ENCODE assay signal across 1 cellular context in the genomic region with DNA sequence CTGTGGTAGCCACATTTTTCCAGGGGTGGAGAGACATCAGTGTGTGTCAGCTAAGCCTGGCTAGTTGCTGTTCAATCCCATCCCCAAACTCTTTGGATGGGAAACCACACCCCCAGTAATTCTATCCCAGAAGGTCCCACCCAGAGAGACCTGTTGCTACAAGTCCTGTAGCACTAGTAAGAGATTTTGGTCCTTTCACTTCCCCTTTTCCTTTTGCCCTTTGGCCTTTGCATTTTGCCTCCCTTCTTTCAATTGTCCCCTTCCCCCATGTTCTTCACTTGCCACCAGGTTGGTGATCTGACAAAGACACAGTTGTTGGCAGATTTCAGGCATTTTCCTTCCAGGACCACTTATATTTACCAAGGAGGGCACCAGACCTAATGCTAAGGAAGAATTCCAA.
TF ChIP-seq lines count a peak whose summit lies in the region.

No MANE protein-coding gene starts in this region.

TF ChIP-seq in GM12878, 131 proteins besides CTCF, POLR2A, EP300 and RAD21:
- peak; percentile 87 for TF ChIP-seq DPF2 (IDR thresholded peaks at IDR 0.05)
- TF ChIP-seq RCOR1 (conservative IDR thresholded peaks at IDR 0.05; ENCODE audit: low read depth, low read length), result no peak
- TF ChIP-seq LARP7 (IDR thresholded peaks at IDR 0.05), result no peak
- TF ChIP-seq GATAD2B (conservative IDR thresholded peaks at IDR 0.05; ENCODE audit: low read depth), result peak; percentile 49
- TF ChIP-seq NBN (IDR thresholded peaks at IDR 0.05), result peak; percentile 80
- TF ChIP-seq PML (IDR thresholded peaks at IDR 0.05; ENCODE audit: low read length), result no peak
- peak; percentile 77; the same call in 1 of the 2 replicates for TF ChIP-seq IRF4 (IDR thresholded peaks at IDR 0.05; ENCODE audit: low read depth, low read length)
- TF ChIP-seq HDGF (IDR thresholded peaks at IDR 0.05), result peak; percentile 72; the same call in 1 of the 2 replicates
- TF ChIP-seq, protein P1, sequence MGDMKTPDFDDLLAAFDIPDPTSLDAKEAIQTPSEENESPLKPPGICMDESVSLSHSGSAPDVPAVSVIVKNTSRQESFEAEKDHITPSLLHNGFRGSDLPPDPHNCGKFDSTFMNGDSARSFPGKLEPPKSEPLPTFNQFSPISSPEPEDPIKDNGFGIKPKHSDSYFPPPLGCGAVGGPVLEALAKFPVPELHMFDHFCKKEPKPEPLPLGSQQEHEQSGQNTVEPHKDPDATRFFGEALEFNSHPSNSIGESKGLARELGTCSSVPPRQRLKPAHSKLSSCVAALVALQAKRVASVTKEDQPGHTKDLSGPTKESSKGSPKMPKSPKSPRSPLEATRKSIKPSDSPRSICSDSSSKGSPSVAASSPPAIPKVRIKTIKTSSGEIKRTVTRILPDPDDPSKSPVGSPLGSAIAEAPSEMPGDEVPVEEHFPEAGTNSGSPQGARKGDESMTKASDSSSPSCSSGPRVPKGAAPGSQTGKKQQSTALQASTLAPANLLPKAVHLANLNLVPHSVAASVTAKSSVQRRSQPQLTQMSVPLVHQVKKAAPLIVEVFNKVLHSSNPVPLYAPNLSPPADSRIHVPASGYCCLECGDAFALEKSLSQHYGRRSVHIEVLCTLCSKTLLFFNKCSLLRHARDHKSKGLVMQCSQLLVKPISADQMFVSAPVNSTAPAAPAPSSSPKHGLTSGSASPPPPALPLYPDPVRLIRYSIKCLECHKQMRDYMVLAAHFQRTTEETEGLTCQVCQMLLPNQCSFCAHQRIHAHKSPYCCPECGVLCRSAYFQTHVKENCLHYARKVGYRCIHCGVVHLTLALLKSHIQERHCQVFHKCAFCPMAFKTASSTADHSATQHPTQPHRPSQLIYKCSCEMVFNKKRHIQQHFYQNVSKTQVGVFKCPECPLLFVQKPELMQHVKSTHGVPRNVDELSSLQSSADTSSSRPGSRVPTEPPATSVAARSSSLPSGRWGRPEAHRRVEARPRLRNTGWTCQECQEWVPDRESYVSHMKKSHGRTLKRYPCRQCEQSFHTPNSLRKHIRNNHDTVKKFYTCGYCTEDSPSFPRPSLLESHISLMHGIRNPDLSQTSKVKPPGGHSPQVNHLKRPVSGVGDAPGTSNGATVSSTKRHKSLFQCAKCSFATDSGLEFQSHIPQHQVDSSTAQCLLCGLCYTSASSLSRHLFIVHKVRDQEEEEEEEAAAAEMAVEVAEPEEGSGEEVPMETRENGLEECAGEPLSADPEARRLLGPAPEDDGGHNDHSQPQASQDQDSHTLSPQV (IDR thresholded peaks at IDR 0.05), result no peak
- TF ChIP-seq, protein P2, sequence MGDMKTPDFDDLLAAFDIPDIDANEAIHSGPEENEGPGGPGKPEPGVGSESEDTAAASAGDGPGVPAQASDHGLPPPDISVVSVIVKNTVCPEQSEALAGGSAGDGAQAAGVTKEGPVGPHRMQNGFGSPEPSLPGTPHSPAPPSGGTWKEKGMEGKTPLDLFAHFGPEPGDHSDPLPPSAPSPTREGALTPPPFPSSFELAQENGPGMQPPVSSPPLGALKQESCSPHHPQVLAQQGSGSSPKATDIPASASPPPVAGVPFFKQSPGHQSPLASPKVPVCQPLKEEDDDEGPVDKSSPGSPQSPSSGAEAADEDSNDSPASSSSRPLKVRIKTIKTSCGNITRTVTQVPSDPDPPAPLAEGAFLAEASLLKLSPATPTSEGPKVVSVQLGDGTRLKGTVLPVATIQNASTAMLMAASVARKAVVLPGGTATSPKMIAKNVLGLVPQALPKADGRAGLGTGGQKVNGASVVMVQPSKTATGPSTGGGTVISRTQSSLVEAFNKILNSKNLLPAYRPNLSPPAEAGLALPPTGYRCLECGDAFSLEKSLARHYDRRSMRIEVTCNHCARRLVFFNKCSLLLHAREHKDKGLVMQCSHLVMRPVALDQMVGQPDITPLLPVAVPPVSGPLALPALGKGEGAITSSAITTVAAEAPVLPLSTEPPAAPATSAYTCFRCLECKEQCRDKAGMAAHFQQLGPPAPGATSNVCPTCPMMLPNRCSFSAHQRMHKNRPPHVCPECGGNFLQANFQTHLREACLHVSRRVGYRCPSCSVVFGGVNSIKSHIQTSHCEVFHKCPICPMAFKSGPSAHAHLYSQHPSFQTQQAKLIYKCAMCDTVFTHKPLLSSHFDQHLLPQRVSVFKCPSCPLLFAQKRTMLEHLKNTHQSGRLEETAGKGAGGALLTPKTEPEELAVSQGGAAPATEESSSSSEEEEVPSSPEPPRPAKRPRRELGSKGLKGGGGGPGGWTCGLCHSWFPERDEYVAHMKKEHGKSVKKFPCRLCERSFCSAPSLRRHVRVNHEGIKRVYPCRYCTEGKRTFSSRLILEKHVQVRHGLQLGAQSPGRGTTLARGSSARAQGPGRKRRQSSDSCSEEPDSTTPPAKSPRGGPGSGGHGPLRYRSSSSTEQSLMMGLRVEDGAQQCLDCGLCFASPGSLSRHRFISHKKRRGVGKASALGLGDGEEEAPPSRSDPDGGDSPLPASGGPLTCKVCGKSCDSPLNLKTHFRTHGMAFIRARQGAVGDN (IDR thresholded peaks at IDR 0.05), result peak; percentile 81
- TF ChIP-seq GABPA (IDR thresholded peaks at IDR 0.05; ENCODE audit: low read depth), result no peak
- TF ChIP-seq IKZF2 (IDR thresholded peaks at IDR 0.05), result peak; percentile 91 to 95
- no peak for TF ChIP-seq ESRRA (IDR thresholded peaks at IDR 0.05; ENCODE audit: low read length)
- TF ChIP-seq, protein P3, sequence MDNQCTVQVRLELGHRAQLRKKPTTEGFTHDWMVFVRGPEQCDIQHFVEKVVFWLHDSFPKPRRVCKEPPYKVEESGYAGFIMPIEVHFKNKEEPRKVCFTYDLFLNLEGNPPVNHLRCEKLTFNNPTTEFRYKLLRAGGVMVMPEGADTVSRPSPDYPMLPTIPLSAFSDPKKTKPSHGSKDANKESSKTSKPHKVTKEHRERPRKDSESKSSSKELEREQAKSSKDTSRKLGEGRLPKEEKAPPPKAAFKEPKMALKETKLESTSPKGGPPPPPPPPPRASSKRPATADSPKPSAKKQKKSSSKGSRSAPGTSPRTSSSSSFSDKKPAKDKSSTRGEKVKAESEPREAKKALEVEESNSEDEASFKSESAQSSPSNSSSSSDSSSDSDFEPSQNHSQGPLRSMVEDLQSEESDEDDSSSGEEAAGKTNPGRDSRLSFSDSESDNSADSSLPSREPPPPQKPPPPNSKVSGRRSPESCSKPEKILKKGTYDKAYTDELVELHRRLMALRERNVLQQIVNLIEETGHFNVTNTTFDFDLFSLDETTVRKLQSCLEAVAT (IDR thresholded peaks at IDR 0.05), result peak; percentile 28; the same call in 1 of the 2 replicates
- TF ChIP-seq ASH2L (IDR thresholded peaks at IDR 0.05; ENCODE audit: borderline replicate concordance, low read depth), result no peak
- TF ChIP-seq ATF7 (IDR thresholded peaks at IDR 0.05; ENCODE audit: low read depth), result peak; percentile 24; the same call in 1 of the 2 replicates
- TF ChIP-seq CBFB (IDR thresholded peaks at IDR 0.05; ENCODE audit: low read depth), result no peak
- TF ChIP-seq SPI1 (IDR thresholded peaks at IDR 0.05; ENCODE audit: borderline replicate concordance, insufficient read depth, low read depth, low read length), result peak; percentile 100
- TF ChIP-seq MYB (IDR thresholded peaks at IDR 0.05; ENCODE audit: borderline replicate concordance, low read depth, low read length), result no peak
- TF ChIP-seq FOXM1 (IDR thresholded peaks at IDR 0.05; ENCODE audit: low read depth, low read length), result peak; percentile 8; the same call in 1 of the 2 replicates
- peak; percentile 33 for TF ChIP-seq MEF2B (IDR thresholded peaks at IDR 0.05; ENCODE audit: partially characterized antibody, poor library complexity, severe bottlenecking)
- TF ChIP-seq NR2F1 (conservative IDR thresholded peaks at IDR 0.05), result peak; percentile 97
- TF ChIP-seq, protein P4, sequence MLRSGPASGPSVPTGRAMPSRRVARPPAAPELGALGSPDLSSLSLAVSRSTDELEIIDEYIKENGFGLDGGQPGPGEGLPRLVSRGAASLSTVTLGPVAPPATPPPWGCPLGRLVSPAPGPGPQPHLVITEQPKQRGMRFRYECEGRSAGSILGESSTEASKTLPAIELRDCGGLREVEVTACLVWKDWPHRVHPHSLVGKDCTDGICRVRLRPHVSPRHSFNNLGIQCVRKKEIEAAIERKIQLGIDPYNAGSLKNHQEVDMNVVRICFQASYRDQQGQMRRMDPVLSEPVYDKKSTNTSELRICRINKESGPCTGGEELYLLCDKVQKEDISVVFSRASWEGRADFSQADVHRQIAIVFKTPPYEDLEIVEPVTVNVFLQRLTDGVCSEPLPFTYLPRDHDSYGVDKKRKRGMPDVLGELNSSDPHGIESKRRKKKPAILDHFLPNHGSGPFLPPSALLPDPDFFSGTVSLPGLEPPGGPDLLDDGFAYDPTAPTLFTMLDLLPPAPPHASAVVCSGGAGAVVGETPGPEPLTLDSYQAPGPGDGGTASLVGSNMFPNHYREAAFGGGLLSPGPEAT (IDR thresholded peaks at IDR 0.05; ENCODE audit: low read depth), result peak; percentile 58
- TF ChIP-seq BMI1 (IDR thresholded peaks at IDR 0.05; ENCODE audit: borderline replicate concordance), result 0 out of 2 replicates have a peak, but pooled peaks have one; percentile 32
- TF ChIP-seq BCL11A (IDR thresholded peaks at IDR 0.05; ENCODE audit: low read depth, low read length), result peak; percentile 49; the same call in 1 of the 2 replicates
- TF ChIP-seq WRNIP1 (IDR thresholded peaks at IDR 0.05; ENCODE audit: borderline replicate concordance, low read depth, low read length), result no peak
- TF ChIP-seq NR2C1 (IDR thresholded peaks at IDR 0.05), result peak; percentile 80
- TF ChIP-seq IKZF1 (conservative IDR thresholded peaks at IDR 0.05), result peak; percentile 89
- TF ChIP-seq PAX5 (IDR thresholded peaks at IDR 0.05; ENCODE audit: borderline replicate concordance, low read depth, low read length), result peak; percentile 37; the same call in 1 of the 2 replicates
- TF ChIP-seq MTA2 (IDR thresholded peaks at IDR 0.05; ENCODE audit: low read depth), result peak; percentile 79
- peak; percentile 53; the same call in 1 of the 2 replicates for TF ChIP-seq RUNX3 (IDR thresholded peaks at IDR 0.05; ENCODE audit: low read length)
- TF ChIP-seq HDAC2 (IDR thresholded peaks at IDR 0.05), result no peak
- TF ChIP-seq EED (IDR thresholded peaks at IDR 0.05; ENCODE audit: low read depth), result peak; percentile 83
- no peak for TF ChIP-seq BRCA1 (IDR thresholded peaks at IDR 0.05; ENCODE audit: low read depth, low read length)
- peak; percentile 64; the same call in 1 of the 2 replicates for TF ChIP-seq BACH1 (IDR thresholded peaks at IDR 0.05; ENCODE audit: borderline replicate concordance)
- TF ChIP-seq SREBF2 (IDR thresholded peaks at IDR 0.05; ENCODE audit: low read length), result no peak
- TF ChIP-seq, protein P5, sequence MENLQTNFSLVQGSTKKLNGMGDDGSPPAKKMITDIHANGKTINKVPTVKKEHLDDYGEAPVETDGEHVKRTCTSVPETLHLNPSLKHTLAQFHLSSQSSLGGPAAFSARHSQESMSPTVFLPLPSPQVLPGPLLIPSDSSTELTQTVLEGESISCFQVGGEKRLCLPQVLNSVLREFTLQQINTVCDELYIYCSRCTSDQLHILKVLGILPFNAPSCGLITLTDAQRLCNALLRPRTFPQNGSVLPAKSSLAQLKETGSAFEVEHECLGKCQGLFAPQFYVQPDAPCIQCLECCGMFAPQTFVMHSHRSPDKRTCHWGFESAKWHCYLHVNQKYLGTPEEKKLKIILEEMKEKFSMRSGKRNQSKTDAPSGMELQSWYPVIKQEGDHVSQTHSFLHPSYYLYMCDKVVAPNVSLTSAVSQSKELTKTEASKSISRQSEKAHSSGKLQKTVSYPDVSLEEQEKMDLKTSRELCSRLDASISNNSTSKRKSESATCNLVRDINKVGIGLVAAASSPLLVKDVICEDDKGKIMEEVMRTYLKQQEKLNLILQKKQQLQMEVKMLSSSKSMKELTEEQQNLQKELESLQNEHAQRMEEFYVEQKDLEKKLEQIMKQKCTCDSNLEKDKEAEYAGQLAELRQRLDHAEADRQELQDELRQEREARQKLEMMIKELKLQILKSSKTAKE (IDR thresholded peaks at IDR 0.05; ENCODE audit: low read depth, poor library complexity, severe bottlenecking), result peak; percentile 53
TF ChIP-seq in GM12878: peak in this region for 24.
